Comparison of ENCODE assay signal across 12 cellular contexts in the genomic region with DNA sequence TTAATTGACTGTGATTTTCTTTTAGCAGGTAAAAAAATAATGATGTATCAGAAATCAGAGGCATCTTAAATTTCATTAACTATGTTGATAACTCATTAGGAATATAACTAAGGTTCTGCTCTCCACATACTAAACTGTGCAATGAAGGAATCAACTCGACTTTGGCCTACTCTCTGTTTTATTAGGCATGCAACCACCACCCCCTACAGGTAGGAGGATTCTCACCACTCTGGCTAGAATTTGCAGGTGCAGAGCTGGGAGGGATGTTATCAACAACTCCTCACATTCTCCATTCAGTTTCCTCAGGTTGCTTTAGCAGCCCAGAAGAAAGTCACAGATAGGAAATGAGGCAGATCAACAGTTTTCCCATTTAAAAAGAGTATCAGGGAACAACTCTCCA.
DNase-seq lines count a peak whose midpoint lies in the region; ATAC-seq and TF ChIP-seq lines count a peak whose summit lies in the region.
"Had no signal": no experiment of that assay in that cellular context is flagged by ENCODE, and none has a peak within 500 bp of the region (broad histone marks: within the 10 kb centered on the region; RNA-seq: fewer than 3 reads in every experiment).

No MANE protein-coding gene starts in this region.

- TF ChIP-seq CTCF in hepatocyte (IDR thresholded peaks at IDR 0.05; ENCODE audit: poor library complexity), result peak; percentile 43
- TF ChIP-seq CTCF in thoracic aorta (IDR thresholded peaks at IDR 0.05), result peak; percentile 34

- peak; percentile 55 for ATAC-seq in thoracic aorta (ENCODE audit: insufficient number of reproducible peaks, low FRiP score, low read depth)
- ATAC-seq in activated CD8-positive, alpha-beta T cell treated with anti-CD3 and anti-CD28 coated beads, Interleukin-2, amount 10 ng/mL, durations not matched to agents 7 days and 5 days, result no peak
- ATAC-seq: A549 had no signal

- H3K4me3 Mint-ChIP-seq in activated CD8-positive, alpha-beta T cell treated with anti-CD3 and anti-CD28 coated beads, Interleukin-2, amount 10 ng/mL, durations not matched to agents 7 days and 5 days, result no peak overlapping the region
- H3K4me3 Mint-ChIP-seq: activated CD4-positive, alpha-beta memory T cell treated with anti-CD3 and anti-CD28 coated beads for 36 hours had no signal

- no peak overlapping the region for H3K4me3 ChIP-seq in hepatocyte
- no peak overlapping the region for H3K4me3 ChIP-seq in thoracic aorta
- H3K4me3 ChIP-seq: A549, Peyer's patch had no signal

- H3K27ac ChIP-seq in hepatocyte (no peak overlapping the region), thoracic aorta (no peak overlapping the region)
- H3K27ac ChIP-seq: A549, Peyer's patch had no signal

- no peaks in the 10 kb centered on the region for H3K36me3 Mint-ChIP-seq in activated CD8-positive, alpha-beta T cell treated with anti-CD3 and anti-CD28 coated beads, Interleukin-2, amount 10 ng/mL, durations not matched to agents 7 days and 5 days (ENCODE audit: low read depth)
- H3K36me3 Mint-ChIP-seq: activated CD4-positive, alpha-beta memory T cell treated with anti-CD3 and anti-CD28 coated beads for 36 hours had no signal

- H4K20me1 ChIP-seq in hepatocyte (ENCODE audit: insufficient read depth, poor library complexity, severe bottlenecking), result no peaks in the 10 kb centered on the region

- no peaks in the 10 kb centered on the region for H3K27me3 Mint-ChIP-seq in activated CD8-positive, alpha-beta T cell treated with anti-CD3 and anti-CD28 coated beads, Interleukin-2, amount 10 ng/mL, durations not matched to agents 7 days and 5 days (ENCODE audit: low read depth)

- no peaks in the 10 kb centered on the region for H3K9me3 Mint-ChIP-seq in activated CD8-positive, alpha-beta T cell treated with anti-CD3 and anti-CD28 coated beads, Interleukin-2, amount 10 ng/mL, durations not matched to agents 7 days and 5 days (ENCODE audit: insufficient read depth)
- H3K9me3 Mint-ChIP-seq: activated CD4-positive, alpha-beta memory T cell treated with anti-CD3 and anti-CD28 coated beads for 36 hours had no signal

- no peaks in the 10 kb centered on the region for H3K36me3 ChIP-seq in hepatocyte (replicated peaks; ENCODE audit: insufficient read depth, low read depth)
- no peaks in the 10 kb centered on the region for H3K36me3 ChIP-seq in thoracic aorta
- H3K36me3 ChIP-seq: Peyer's patch had no signal

- H3K27me3 ChIP-seq in hepatocyte (no peaks in the 10 kb centered on the region), thoracic aorta (replicated peaks; ENCODE audit: insufficient read depth) (no peaks in the 10 kb centered on the region)
- H3K27me3 ChIP-seq: Peyer's patch had no signal

- H3K27ac Mint-ChIP-seq in activated CD8-positive, alpha-beta T cell treated with anti-CD3 and anti-CD28 coated beads, Interleukin-2, amount 10 ng/mL, durations not matched to agents 7 days and 5 days, result no peak overlapping the region
- H3K27ac Mint-ChIP-seq: activated CD4-positive, alpha-beta memory T cell treated with anti-CD3 and anti-CD28 coated beads for 36 hours had no signal

- 6% methylated on average over 1 of the region's 1 CpG for WGBS in hepatocyte (ENCODE audit: low lambda C conversion rate, missing lambda C conversion rate)

- H3K79me2 ChIP-seq in hepatocyte, result no peaks in the 10 kb centered on the region

- no peaks in the 10 kb centered on the region for H3K9me3 ChIP-seq in hepatocyte (ENCODE audit: low read depth)
- H3K9me3 ChIP-seq in thoracic aorta, result no peaks in the 10 kb centered on the region
- H3K9me3 ChIP-seq: A549, Peyer's patch had no signal

- CTCF ChIA-PET in activated CD8-positive, alpha-beta T cell treated with anti-CD3 and anti-CD28 coated beads, Interleukin-2, amount 10 ng/mL, durations not matched to agents 7 days and 5 days (lab: Charles Lee), result no interaction called here

- no peaks in the 10 kb centered on the region for H3K4me1 Mint-ChIP-seq in activated CD8-positive, alpha-beta T cell treated with anti-CD3 and anti-CD28 coated beads, Interleukin-2, amount 10 ng/mL, durations not matched to agents 7 days and 5 days (ENCODE audit: low read depth)

- no peak overlapping the region for H3K4me2 ChIP-seq in hepatocyte
- H3K4me2 ChIP-seq: A549 had no signal

- peak in 2 of 3 experiments; percentile 19 to 29 for DNase-seq in NCI-H1417 (lab: John Stamatoyannopoulos, UW)
- DNase-seq in NCI-H1417 treated with DMSO at 0.1 percent for 48 hours (lab: John Stamatoyannopoulos, UW), result no peak
- peak; percentile 4 for DNase-seq in RPMI7951 (ENCODE audit: low read depth)
- peak; percentile 56 for DNase-seq in hepatocyte (ENCODE audit: low spot score)
- DNase-seq in thoracic aorta (ENCODE audit: low spot score), result no peak
- DNase-seq in activated CD8-positive, alpha-beta T cell treated with anti-CD3 and anti-CD28 coated beads, Interleukin-2, amount 10 ng/mL, durations not matched to agents 7 days and 5 days, result no peak
- no peak for DNase-seq in NCI-H2196 treated with DMSO at 0.1 percent for 48 hours (lab: John Stamatoyannopoulos, UW; ENCODE audit: unreplicated experiment)
- no peak for DNase-seq in SW480 (ENCODE audit: low spot score)
- DNase-seq: activated CD4-positive, alpha-beta memory T cell treated with anti-CD3 and anti-CD28 coated beads for 36 hours; cerebellar nuclear complex; Peyer's patch had no signal

- POLR2A ChIA-PET in activated CD8-positive, alpha-beta T cell treated with anti-CD3 and anti-CD28 coated beads, Interleukin-2, amount 10 ng/mL, durations not matched to agents 7 days and 5 days (lab: Charles Lee), result no interaction called here

- H3K9me2 ChIP-seq in hepatocyte (replicated peaks; ENCODE audit: insufficient read depth), result no peaks in the 10 kb centered on the region

- H3K4me1 ChIP-seq in hepatocyte (ENCODE audit: insufficient read depth), result no peaks in the 10 kb centered on the region
- no peaks in the 10 kb centered on the region for H3K4me1 ChIP-seq in thoracic aorta (ENCODE audit: control insufficient read depth in 1 of 2, low read depth in 2 of 2)
- H3K4me1 ChIP-seq: A549, Peyer's patch had no signal

- no peak overlapping the region for H2AFZ ChIP-seq in hepatocyte

Comparison
In these comparisons a context has a peak if more than half of its experiments do, and no peak if none do; other contexts are left out.
1. DNase-seq: peak in NCI-H1417 (2 of 3), RPMI7951 (single experiment) and hepatocyte (single experiment); none in NCI-H1417 treated with DMSO at 0.1 percent for 48 hours (single experiment), thoracic aorta (single experiment), activated CD8-positive, alpha-beta T cell treated with anti-CD3 and anti-CD28 coated beads, Interleukin-2, amount 10 ng/mL, durations not matched to agents 7 days and 5 days (single experiment), NCI-H2196 treated with DMSO at 0.1 percent for 48 hours (single experiment) and SW480 (single experiment).